In genomic region chr2:4675295-4675694, GRCh38 we compare ENCODE assay signal across 18 cellular contexts.
A peak's percentile ranks its signal among the peaks of the same experiment; 100 is the strongest.
DNase-seq lines count a peak whose midpoint lies in the region; ATAC-seq and TF ChIP-seq lines count a peak whose summit lies in the region.
"Had no signal": no experiment of that assay in that cellular context is flagged by ENCODE, and none has a peak within 500 bp of the region (broad histone marks: within the 10 kb centered on the region; RNA-seq: fewer than 3 reads in every experiment).

No MANE protein-coding gene starts in this region.

- H3K27me3 ChIP-seq in spleen (replicated peaks in 1 of 7), result no peaks in the 10 kb centered on the region
- H3K27me3 ChIP-seq in upper lobe of right lung, result no peaks in the 10 kb centered on the region
- H3K27me3 ChIP-seq in CD4-positive, alpha-beta memory T cell (ENCODE audit: insufficient read depth, low read length), result no peaks in the 10 kb centered on the region
- H3K27me3 ChIP-seq in smooth muscle cell (ENCODE audit: low read depth), result no peaks in the 10 kb centered on the region
- H3K27me3 ChIP-seq: BLaER1 treated with 17β-estradiol and CSF1 and Interleukin-3, amounts not matched to agents 10 nM and 100 nM had no signal

- peaks cover 0 to 10% (median 0%) of the 10 kb centered on the region in 8 donors for H3K9me3 ChIP-seq in spleen
- H3K9me3 ChIP-seq in upper lobe of right lung, result no peaks in the 10 kb centered on the region
- no peaks in the 10 kb centered on the region for H3K9me3 ChIP-seq in CD4-positive, alpha-beta memory T cell (ENCODE audit: control insufficient read depth in 1 of 2, low read length in 2 of 2)
- H3K9me3 ChIP-seq in smooth muscle cell (replicated peaks; ENCODE audit: low read depth), result no peaks in the 10 kb centered on the region

- intact Hi-C loops in spleen (cut with DNase I; ENCODE audit: low total_unique reads) (no loop called here), upper lobe of right lung (cut with DNase I) (no loop called here)
- intact Hi-C loops in CD4-positive, alpha-beta memory T cell (cut with micrococcal nuclease), result no loop called here

- no peaks in the 10 kb centered on the region for H3K36me3 Mint-ChIP-seq in activated naive CD8-positive, alpha-beta T cell treated with anti-CD3 and anti-CD28 coated beads, Interleukin-2, amount 50 U/mL, for 24 hours (ENCODE audit: low read depth)
- H3K36me3 Mint-ChIP-seq in activated naive CD8-positive, alpha-beta T cell treated with anti-CD3 and anti-CD28 coated beads for 36 hours, result no peaks in the 10 kb centered on the region
- H3K36me3 Mint-ChIP-seq in CD4-positive, alpha-beta memory T cell, result no peaks in the 10 kb centered on the region
- H3K36me3 Mint-ChIP-seq: CD14-positive monocyte had no signal

- H3K9me3 Mint-ChIP-seq in activated naive CD8-positive, alpha-beta T cell treated with anti-CD3 and anti-CD28 coated beads, Interleukin-2, amount 50 U/mL, for 24 hours, result peaks cover 10% of the 10 kb centered on the region
- peaks cover 4% of the 10 kb centered on the region for H3K9me3 Mint-ChIP-seq in activated naive CD8-positive, alpha-beta T cell treated with anti-CD3 and anti-CD28 coated beads for 36 hours
- peaks cover 0 to 6% (median 4%) of the 10 kb centered on the region in 8 donors for H3K9me3 Mint-ChIP-seq in CD4-positive, alpha-beta memory T cell

- no peaks in the 10 kb centered on the region for H3F3A ChIP-seq in smooth muscle cell (ENCODE audit: low read depth)

- TF ChIP-seq CTCF in spleen (IDR thresholded peaks at IDR 0.05 in 8 of 11, conservative IDR thresholded peaks at IDR 0.05 in 3 of 11) (no peak), upper lobe of right lung (IDR thresholded peaks at IDR 0.05) (no peak), smooth muscle cell (IDR thresholded peaks at IDR 0.05; ENCODE audit: borderline replicate concordance, insufficient read depth, poor library complexity, severe bottlenecking) (no peak)

- no peaks in the 10 kb centered on the region for H4K20me1 ChIP-seq in smooth muscle cell (ENCODE audit: low read depth)
- H4K20me1 ChIP-seq: BLaER1 treated with 17β-estradiol and CSF1 and Interleukin-3, amounts not matched to agents 10 nM and 100 nM had no signal

- 84 to 97% (median 90%) methylated on average over 2 to 7 of the region's 7 CpGs for WGBS in spleen, 5 donors
- WGBS in smooth muscle cell (ENCODE audit: low lambda C conversion rate), result 93% methylated on average over 7 of the region's 7 CpGs

- POLR2A ChIA-PET in CD4-positive, alpha-beta memory T cell (lab: Charles Lee; ENCODE audit: partially characterized antibody), result no interaction called here

- H3K4me3 Mint-ChIP-seq in activated naive CD8-positive, alpha-beta T cell treated with anti-CD3 and anti-CD28 coated beads, Interleukin-2, amount 50 U/mL, for 24 hours, result no peak overlapping the region
- no peak overlapping the region for H3K4me3 Mint-ChIP-seq in activated naive CD8-positive, alpha-beta T cell treated with anti-CD3 and anti-CD28 coated beads for 36 hours
- H3K4me3 Mint-ChIP-seq in CD4-positive, alpha-beta memory T cell, result no peak overlapping the region
- H3K4me3 Mint-ChIP-seq: B cell; CD14-positive monocyte; CD4-positive, alpha-beta T cell had no signal

- H3K4me3 ChIP-seq in spleen (no peak overlapping the region), upper lobe of right lung (no peak overlapping the region), smooth muscle cell (no peak overlapping the region)
- no peak overlapping the region for H3K4me3 ChIP-seq in CD4-positive, alpha-beta memory T cell (ENCODE audit: low read length in 2 of 2)
- H3K4me3 ChIP-seq: BLaER1 treated with 17β-estradiol and CSF1 and Interleukin-3, amounts not matched to agents 10 nM and 100 nM; GM23248 had no signal

- no peak overlapping the region for H3K27ac ChIP-seq in spleen
- H3K27ac ChIP-seq in upper lobe of right lung, result no peak overlapping the region
- no peak overlapping the region for H3K27ac ChIP-seq in CD4-positive, alpha-beta memory T cell (ENCODE audit: low read depth, low read length)
- no peak overlapping the region for H3K27ac ChIP-seq in smooth muscle cell (ENCODE audit: low read depth)
- H3K27ac ChIP-seq: 22Rv1, GM23248 had no signal

- no peaks in the 10 kb centered on the region for H3K36me3 ChIP-seq in spleen
- H3K36me3 ChIP-seq in upper lobe of right lung, result no peaks in the 10 kb centered on the region
- H3K36me3 ChIP-seq in CD4-positive, alpha-beta memory T cell (ENCODE audit: insufficient read depth, low read length), result no peaks in the 10 kb centered on the region
- H3K36me3 ChIP-seq in smooth muscle cell (ENCODE audit: low read depth), result no peaks in the 10 kb centered on the region
- H3K36me3 ChIP-seq: BLaER1 treated with 17β-estradiol and CSF1 and Interleukin-3, amounts not matched to agents 10 nM and 100 nM had no signal

- H3K4me2 ChIP-seq in smooth muscle cell, result no peak overlapping the region

- peaks cover 5% of the 10 kb centered on the region for H3K4me1 Mint-ChIP-seq in activated naive CD8-positive, alpha-beta T cell treated with anti-CD3 and anti-CD28 coated beads, Interleukin-2, amount 50 U/mL, for 24 hours
- H3K4me1 Mint-ChIP-seq in activated naive CD8-positive, alpha-beta T cell treated with anti-CD3 and anti-CD28 coated beads for 36 hours, result peaks cover 3% of the 10 kb centered on the region
- peaks cover 0 to 22% (median 5%) of the 10 kb centered on the region in 4 donors for H3K4me1 Mint-ChIP-seq in CD4-positive, alpha-beta memory T cell
- H3K4me1 Mint-ChIP-seq: CD14-positive monocyte had no signal

- H3K27me3 Mint-ChIP-seq in activated naive CD8-positive, alpha-beta T cell treated with anti-CD3 and anti-CD28 coated beads, Interleukin-2, amount 50 U/mL, for 24 hours, result no peaks in the 10 kb centered on the region
- H3K27me3 Mint-ChIP-seq in activated naive CD8-positive, alpha-beta T cell treated with anti-CD3 and anti-CD28 coated beads for 36 hours, result no peaks in the 10 kb centered on the region
- H3K27me3 Mint-ChIP-seq in CD4-positive, alpha-beta memory T cell, result no peaks in the 10 kb centered on the region
- H3K27me3 Mint-ChIP-seq: B cell; CD4-positive, alpha-beta T cell had no signal

- TF ChIP-seq POLR2A in spleen (IDR thresholded peaks at IDR 0.05), result no peak

- H3K4me1 ChIP-seq in spleen (no peaks in the 10 kb centered on the region), upper lobe of right lung (no peaks in the 10 kb centered on the region), smooth muscle cell (ENCODE audit: low read depth) (no peaks in the 10 kb centered on the region)
- H3K4me1 ChIP-seq in CD4-positive, alpha-beta memory T cell (ENCODE audit: insufficient read depth, low read length), result no peaks in the 10 kb centered on the region

- CTCF ChIA-PET in CD4-positive, alpha-beta memory T cell (lab: Charles Lee; ENCODE audit: partially characterized antibody), result no interaction called here

- H3K9ac ChIP-seq in smooth muscle cell (ENCODE audit: low read depth), result no peak overlapping the region
- H3K9ac ChIP-seq: BLaER1 treated with 17β-estradiol and CSF1 and Interleukin-3, amounts not matched to agents 10 nM and 100 nM; GM23248 had no signal

- no peak for DNase-seq in activated naive CD8-positive, alpha-beta T cell treated with anti-CD3 and anti-CD28 coated beads, Interleukin-2, amount 50 U/mL, for 24 hours
- no peak for DNase-seq in activated naive CD8-positive, alpha-beta T cell treated with anti-CD3 and anti-CD28 coated beads for 36 hours
- DNase-seq in spleen, result peak; percentile 74
- DNase-seq in upper lobe of right lung, result no peak
- DNase-seq in CD4-positive, alpha-beta memory T cell, result no peak
- no peak for DNase-seq in smooth muscle cell (lab: John Stamatoyannopoulos, UW; ENCODE audit: unreplicated experiment)
- DNase-seq: Calu3; CD4-positive, alpha-beta T cell; COR-L47; DMS53; DMS79 treated with DMSO at 0.1 percent for 48 hours; GM23248; H7; HCEC 1CT had no signal

- H3K27ac Mint-ChIP-seq in activated naive CD8-positive, alpha-beta T cell treated with anti-CD3 and anti-CD28 coated beads, Interleukin-2, amount 50 U/mL, for 24 hours, result no peak overlapping the region
- no peak overlapping the region for H3K27ac Mint-ChIP-seq in activated naive CD8-positive, alpha-beta T cell treated with anti-CD3 and anti-CD28 coated beads for 36 hours
- H3K27ac Mint-ChIP-seq in CD4-positive, alpha-beta memory T cell, result no peak overlapping the region
- H3K27ac Mint-ChIP-seq: B cell; CD14-positive monocyte; CD4-positive, alpha-beta T cell had no signal

- no peaks in the 10 kb centered on the region for H3K79me2 ChIP-seq in smooth muscle cell (ENCODE audit: low read depth)

- ATAC-seq in activated naive CD8-positive, alpha-beta T cell treated with anti-CD3 and anti-CD28 coated beads, Interleukin-2, amount 50 U/mL, for 24 hours, result peak; percentile 40
- peak; percentile 30 for ATAC-seq in upper lobe of right lung

- no peak overlapping the region for H2AFZ ChIP-seq in smooth muscle cell (ENCODE audit: low read depth)
- H2AFZ ChIP-seq: GM23248 had no signal
